In genomic region chr6:31358302-31358701, GRCh38 we compare ENCODE assay signal across 11 cellular contexts. TPM values are rescaled to one million over a fixed set of nuclear protein-coding genes. Genes with fewer than 3 reads are reported as not detected.
DNase-seq lines count a peak whose midpoint lies in the region; ATAC-seq, FAIRE-seq and TF ChIP-seq lines count a peak whose summit lies in the region.
"Had no signal": no experiment of that assay in that cellular context is flagged by ENCODE, and none has a peak within 500 bp of the region (broad histone marks: within the 10 kb centered on the region; RNA-seq: fewer than 3 reads in every experiment).

No MANE protein-coding gene starts in this region.

- H3K27ac ChIP-seq in KMS-11 (no peak overlapping the region), astrocyte (ENCODE audit: low read depth, low read length) (no peak overlapping the region), neutrophil (peak overlapping the region; percentile 90)

- FAIRE-seq in astrocyte (lab: Jason Lieb, UNC) = no peak

- H2AFZ ChIP-seq in KMS-11 (ENCODE audit: low read depth) = no peak overlapping the region
- H2AFZ ChIP-seq in astrocyte (ENCODE audit: low read depth, low read length) = no peak overlapping the region

- TF ChIP-seq CTCF in GM06990 (IDR thresholded peaks at IDR 0.05; ENCODE audit: insufficient read depth, low read length, poor library complexity, severe bottlenecking) = no peak
- no peak for TF ChIP-seq CTCF in KMS-11 (conservative IDR thresholded peaks at IDR 0.05; ENCODE audit: low read depth, low read length)
- TF ChIP-seq CTCF in astrocyte (IDR thresholded peaks at IDR 0.05; ENCODE audit: insufficient read depth, low read depth, low read length) = no peak
- no peak for TF ChIP-seq CTCF in neutrophil (IDR thresholded peaks at IDR 0.05)

- H3K79me2 ChIP-seq in KMS-11 (ENCODE audit: insufficient read depth, low read depth) (no peaks in the 10 kb centered on the region), astrocyte (ENCODE audit: insufficient read depth, low read length) (no peaks in the 10 kb centered on the region)

- no peak overlapping the region for H3K27ac Mint-ChIP-seq in astrocyte (ENCODE audit: unreplicated experiment)

- H3K4me1 ChIP-seq in KMS-11 (ENCODE audit: low read depth, poor library complexity, severe bottlenecking) (peaks cover 14% of the 10 kb centered on the region), astrocyte (ENCODE audit: insufficient read depth, low read length) (peaks cover 3% of the 10 kb centered on the region), neutrophil (ENCODE audit: control insufficient read depth in 1 of 2, insufficient read depth in 1 of 2, low read depth in 1 of 2, low read length in 1 of 2) (peaks cover 32 to 43% of the 10 kb centered on the region in 2 experiments)

- H3K36me3 ChIP-seq in GM06990 (ENCODE audit: control insufficient read depth, insufficient read depth, low read length) (peaks cover 27% of the 10 kb centered on the region), KMS-11 (ENCODE audit: insufficient read depth) (no peaks in the 10 kb centered on the region), astrocyte (ENCODE audit: insufficient read depth, low read length) (no peaks in the 10 kb centered on the region), neutrophil (peaks cover 33% of the 10 kb centered on the region)

- H3K9ac ChIP-seq in KMS-11 (no peak overlapping the region), astrocyte (ENCODE audit: low read length) (no peak overlapping the region)

- peak overlapping the region; percentile 45 for H3K4me3 Mint-ChIP-seq in astrocyte (ENCODE audit: unreplicated experiment)

- H3K4me3 ChIP-seq in GM06990 (replicated peaks; ENCODE audit: low read depth, low read length) (peak overlapping the region; percentile 16; the same call in 1 of the 2 replicates), KMS-11 (IDR thresholded peaks at IDR 0.05; ENCODE audit: insufficient read depth, low read depth, low read length) (no peak overlapping the region), astrocyte (ENCODE audit: insufficient read depth, low read depth, low read length) (no peak overlapping the region), neutrophil (ENCODE audit: low read depth in 1 of 2, low read length in 1 of 2) (peak overlapping the region; percentile 66 to 83)

- no peak for ATAC-seq in GM21381 (IDR thresholded peaks at IDR 0.05; ENCODE audit: unreplicated experiment)
- ATAC-seq: Panc1 had no signal

- peaks cover 18% of the 10 kb centered on the region for H3K27me3 Mint-ChIP-seq in astrocyte (ENCODE audit: low read depth, unreplicated experiment)

- H3K27me3 ChIP-seq in GM06990 (replicated peaks; ENCODE audit: control insufficient read depth, insufficient read depth, low read length) (no peaks in the 10 kb centered on the region), KMS-11 (ENCODE audit: insufficient read depth, low read depth) (no peaks in the 10 kb centered on the region), astrocyte (ENCODE audit: insufficient read depth, low read length) (peaks cover 29% of the 10 kb centered on the region), neutrophil (peaks cover 6% of the 10 kb centered on the region)

- peaks cover 7% of the 10 kb centered on the region for H3K9me3 Mint-ChIP-seq in astrocyte (ENCODE audit: unreplicated experiment)

- H3K4me2 ChIP-seq in KMS-11 (peak overlapping the region; percentile 10; the same call in 1 of the 2 replicates), astrocyte (ENCODE audit: low read length) (no peak overlapping the region)

- no peak for DNase-seq in GM06990 (ENCODE audit: extremely low read depth, insufficient read length)
- no peak for DNase-seq in astrocyte (ENCODE audit: low read depth)
- no peak for DNase-seq in NCI-H2029 (lab: John Stamatoyannopoulos, UW)
- DNase-seq in SW480 (ENCODE audit: low spot score) = no peak
- DNase-seq: effector CD8-positive, alpha-beta T cell; kidney glomerular epithelial cell; NCI-H1105 treated with DMSO at 0.1 percent for 48 hours had no signal

- H3K9me3 ChIP-seq in astrocyte (ENCODE audit: insufficient read depth, low read depth, low read length) (no peaks in the 10 kb centered on the region), neutrophil (peaks cover 3% of the 10 kb centered on the region)

- no peaks in the 10 kb centered on the region for H4K20me1 ChIP-seq in KMS-11 (ENCODE audit: insufficient read depth)
- H4K20me1 ChIP-seq in astrocyte (ENCODE audit: insufficient read depth, low read length) = peaks cover 15% of the 10 kb centered on the region

- peaks cover 20% of the 10 kb centered on the region for H3K36me3 Mint-ChIP-seq in astrocyte (ENCODE audit: low read depth, unreplicated experiment)

- H3K4me1 Mint-ChIP-seq in astrocyte (ENCODE audit: low read depth, unreplicated experiment) = peaks cover 28% of the 10 kb centered on the region

RNA-seq across cellular contexts. Expression of gene HLA-B, which starts 1.3 kb away (rescaled TPM):
- 1,493 and 2,082 TPM in 2 replicates for total RNA-seq in astrocyte

RNA-seq across cellular contexts. Expression of gene MICA, which starts 45.1 kb away (rescaled TPM):
- total RNA-seq in astrocyte = 70.0 and 70.6 TPM in 2 replicates

Comparison
In these comparisons a context has a peak if more than half of its experiments do, and no peak if none do; other contexts are left out.
1. H3K4me3 ChIP-seq: peak in GM06990 (single experiment) and neutrophil (2 of 2); none in KMS-11 (single experiment) and astrocyte (single experiment).